In genomic region chr9:136729926-136730325, GRCh38 we compare ENCODE assay signal across 19 cellular contexts. TPM values are rescaled to one million over a fixed set of nuclear protein-coding genes. Genes with fewer than 3 reads are reported as not detected.
DNase-seq lines count a peak whose midpoint lies in the region; ATAC-seq and TF ChIP-seq lines count a peak whose summit lies in the region.
"Had no signal": no experiment of that assay in that cellular context is flagged by ENCODE, and none has a peak within 500 bp of the region (broad histone marks: within the 10 kb centered on the region; RNA-seq: fewer than 3 reads in every experiment).

No MANE protein-coding gene starts in this region.

- peak overlapping the region; percentile 95; the same call in 1 of the 2 replicates for H3K4me2 ChIP-seq in HCT116 (ENCODE audit: low read length)

- RAD21 ChIA-PET in HCT116 (lab: Charles Lee; ENCODE audit: low non-redundant PET in 1 of 2, low total read pairs in 2 of 2, uncharacterized antibody in 2 of 2, unreplicated experiment in 2 of 2): interaction anchor here in 1 of 2 experiments (0.9 kb wide), 1 partner anchor 36 kb away, joined by 3 read pairs; no protein-coding TSS in a partner anchor

- peak overlapping the region; percentile 73 for H3K4me3 Mint-ChIP-seq in CD4-positive, alpha-beta T cell
- peak overlapping the region; percentile 47 for H3K4me3 Mint-ChIP-seq in activated T-helper 17 cell treated with anti-CD3 and anti-CD28 coated beads, Interleukin-2, amount 50 U/mL, for 72 hours
- H3K4me3 Mint-ChIP-seq in nephron: peak overlapping the region; percentile 70 to 76 (median 74)

- no peak for DNase-seq in CD4-positive, alpha-beta T cell
- DNase-seq in HCT116 (ENCODE audit: low read depth, low spot score) (no peak), SHP77 (lab: John Stamatoyannopoulos, UW) (no peak), DMS53 (lab: John Stamatoyannopoulos, UW) (no peak), body of pancreas (no peak)
- DNase-seq: activated CD8-positive, alpha-beta memory T cell treated with anti-CD3 and anti-CD28 coated beads for 24 hours; COR-L47; Karpas-422; NCI-H1694; NCI-H524; retina had no signal

- H2AFZ ChIP-seq in HCT116 (ENCODE audit: low read depth, low read length, poor library complexity, severe bottlenecking): no peak overlapping the region

- intact Hi-C loops in CD4-positive, alpha-beta T cell (cut with DNase I, micrococcal nuclease): loop anchor here in 1 of 2 experiments (2.0 to 5.0 kb wide), 3 partner anchors 183 to 319 kb away; partner anchors contain the start of genes ENTR1, NOTCH1 and PMPCA
- intact Hi-C loops in HCT116 (cut with micrococcal nuclease): loop anchor here (1.0 kb wide), 1 partner anchor 35 kb away; no protein-coding TSS in a partner anchor
- intact Hi-C loops in body of pancreas (cut with DNase I): no loop called here

- H3K36me3 ChIP-seq in HCT116 (ENCODE audit: control insufficient read depth in 1 of 2, insufficient read depth in 2 of 2, low read length in 2 of 2) (peaks cover 6 to 28% of the 10 kb centered on the region in 2 experiments; a peak in 3 of 4 replicates), body of pancreas (replicated peaks in 1 of 2; ENCODE audit: insufficient read depth in 1 of 2, low read depth in 2 of 2) (peaks cover 0 to 3% of the 10 kb centered on the region in 2 donors)

- H3K27me3 ChIP-seq in CD4-positive, alpha-beta T cell (ENCODE audit: control insufficient read depth, insufficient read depth, low read length): no peaks in the 10 kb centered on the region
- H3K27me3 ChIP-seq in HCT116 (ENCODE audit: insufficient read depth, low read length): no peaks in the 10 kb centered on the region
- no peaks in the 10 kb centered on the region for H3K27me3 ChIP-seq in body of pancreas
- H3K27me3 ChIP-seq: heart left ventricle had no signal

- H3K4me1 ChIP-seq in HCT116 (ENCODE audit: control insufficient read depth in 1 of 2, insufficient read depth in 2 of 2, low read length in 2 of 2) (peaks cover 13 to 34% of the 10 kb centered on the region in 2 experiments), body of pancreas (peaks cover 37% of the 10 kb centered on the region)

- TF ChIP-seq POLR2A in HCT116 (IDR thresholded peaks at IDR 0.05; ENCODE audit: borderline replicate concordance, extremely low read depth, insufficient read depth, insufficient read length): no peak
- no peak for TF ChIP-seq POLR2A in body of pancreas (IDR thresholded peaks at IDR 0.05)

- H3K27ac Mint-ChIP-seq in CD4-positive, alpha-beta T cell: peak overlapping the region; percentile 44
- H3K27ac Mint-ChIP-seq in activated T-helper 17 cell treated with anti-CD3 and anti-CD28 coated beads, Interleukin-2, amount 50 U/mL, for 72 hours: no peak overlapping the region
- no peak overlapping the region for H3K27ac Mint-ChIP-seq in nephron

- peaks cover 12% of the 10 kb centered on the region for H3K4me1 Mint-ChIP-seq in CD4-positive, alpha-beta T cell (ENCODE audit: low read depth)
- peaks cover 14% of the 10 kb centered on the region for H3K4me1 Mint-ChIP-seq in activated T-helper 17 cell treated with anti-CD3 and anti-CD28 coated beads, Interleukin-2, amount 50 U/mL, for 72 hours
- peaks cover 9% of the 10 kb centered on the region for H3K4me1 Mint-ChIP-seq in nephron

- H4K20me1 ChIP-seq in HCT116 (ENCODE audit: insufficient read depth): peaks cover 19% of the 10 kb centered on the region; the same call in 1 of the 2 replicates

- ATAC-seq in CD4-positive, alpha-beta T cell (ENCODE audit: poor library complexity): no peak
- ATAC-seq in HCT116: no peak
- no peak for ATAC-seq in activated T-helper 17 cell treated with anti-CD3 and anti-CD28 coated beads, Interleukin-2, amount 50 U/mL, for 72 hours (replicated peaks)
- no peak for ATAC-seq in body of pancreas

- 86 to 93% methylated on average over 4 to 8 of the region's 8 CpGs for WGBS in body of pancreas, 2 donors

- peaks cover 45% of the 10 kb centered on the region for H3K79me2 ChIP-seq in HCT116 (ENCODE audit: insufficient read depth, low read length)

- no peak overlapping the region for H3K9ac ChIP-seq in HCT116 (ENCODE audit: low read length)

- no peak overlapping the region for H3K4me3 ChIP-seq in HCT116 (replicated peaks in 1 of 2; ENCODE audit: low read depth in 1 of 2, low read length in 2 of 2)
- no peak overlapping the region for H3K4me3 ChIP-seq in body of pancreas

- POLR2A ChIA-PET in CD4-positive, alpha-beta T cell (lab: Charles Lee): interaction anchor here (0.6 to 1.3 kb wide), 2 partner anchors 12 to 62 kb away, joined by 4 read pairs; no protein-coding TSS in a partner anchor
- POLR2A ChIA-PET in HCT116 (lab: Charles Lee): interaction anchor here (0.9 to 1.1 kb wide), 3 partner anchors 19 to 49 kb away, joined by 3 to 4 read pairs (median 4); no protein-coding TSS in a partner anchor

- no peaks in the 10 kb centered on the region for H3K9me3 ChIP-seq in CD4-positive, alpha-beta T cell (ENCODE audit: control insufficient read depth, low read length)
- H3K9me3 ChIP-seq in HCT116 (ENCODE audit: control insufficient read depth in 1 of 2, insufficient read depth in 1 of 2, low read depth in 1 of 2, low read length in 2 of 2) (no peaks in the 10 kb centered on the region), body of pancreas (no peaks in the 10 kb centered on the region)
- H3K9me3 ChIP-seq: heart left ventricle had no signal

- TF ChIP-seq CTCF in CD4-positive, alpha-beta T cell (IDR thresholded peaks at IDR 0.05): no peak
- no peak for TF ChIP-seq CTCF in HCT116 (IDR thresholded peaks at IDR 0.05 in 2 of 3, conservative IDR thresholded peaks at IDR 0.05 in 1 of 3; ENCODE audit: borderline replicate concordance in 1 of 3, insufficient read depth in 1 of 3, low read depth in 2 of 3, low read length in 2 of 3)
- TF ChIP-seq CTCF in nephron (IDR thresholded peaks at IDR 0.05; ENCODE audit: unreplicated experiment in 3 of 3): no peak
- no peak for TF ChIP-seq CTCF in body of pancreas (IDR thresholded peaks at IDR 0.05)

- H3K27me3 Mint-ChIP-seq in CD4-positive, alpha-beta T cell: peaks cover 7% of the 10 kb centered on the region
- no peaks in the 10 kb centered on the region for H3K27me3 Mint-ChIP-seq in activated T-helper 17 cell treated with anti-CD3 and anti-CD28 coated beads, Interleukin-2, amount 50 U/mL, for 72 hours
- H3K27me3 Mint-ChIP-seq in nephron (ENCODE audit: low read depth): peaks cover 10% of the 10 kb centered on the region

- H3K36me3 Mint-ChIP-seq in CD4-positive, alpha-beta T cell (ENCODE audit: low read depth): peaks cover 27% of the 10 kb centered on the region
- peaks cover 28% of the 10 kb centered on the region for H3K36me3 Mint-ChIP-seq in activated T-helper 17 cell treated with anti-CD3 and anti-CD28 coated beads, Interleukin-2, amount 50 U/mL, for 72 hours (ENCODE audit: low read depth)
- peaks cover 14% of the 10 kb centered on the region for H3K36me3 Mint-ChIP-seq in nephron (ENCODE audit: low read depth)

- no peaks in the 10 kb centered on the region for H3K9me3 Mint-ChIP-seq in CD4-positive, alpha-beta T cell
- H3K9me3 Mint-ChIP-seq in activated T-helper 17 cell treated with anti-CD3 and anti-CD28 coated beads, Interleukin-2, amount 50 U/mL, for 72 hours: no peaks in the 10 kb centered on the region
- H3K9me3 Mint-ChIP-seq in nephron: no peaks in the 10 kb centered on the region

- H3K9me2 ChIP-seq in HCT116 (ENCODE audit: insufficient read depth): no peaks in the 10 kb centered on the region

- BruUV-seq in HCT116 (replicated peaks; lab: Mats Ljungman, UMichigan): TSS peak; percentile 52

- no peak overlapping the region for H3K27ac ChIP-seq in CD4-positive, alpha-beta T cell (ENCODE audit: low read depth, low read length)
- H3K27ac ChIP-seq in HCT116 (ENCODE audit: low read depth, low read length) (peak overlapping the region; percentile 97; the same call in 1 of the 2 replicates), body of pancreas (no peak overlapping the region)
- H3K27ac ChIP-seq: heart left ventricle had no signal

- CTCF ChIA-PET in CD4-positive, alpha-beta T cell (lab: Charles Lee): no interaction called here
- CTCF ChIA-PET in HCT116 (lab: Charles Lee): interaction anchor here (1.1 to 1.4 kb wide), 3 partner anchors 16 to 61 kb away, joined by 3 read pairs; partner anchors contain the start of gene TMEM141

- TF ChIP-seq RAD21 in HCT116 (IDR thresholded peaks at IDR 0.05; ENCODE audit: low read depth): no peak

TF ChIP-seq in HCT116, 20 proteins besides CTCF, POLR2A, EP300 and RAD21 (continues in another document):
- TF ChIP-seq EZH2 (IDR thresholded peaks at IDR 0.05) (no peak), YY1 (IDR thresholded peaks at IDR 0.05; ENCODE audit: extremely low read depth, insufficient replicate concordance, low read depth, low read length) (no peak), SRF (IDR thresholded peaks at IDR 0.05; ENCODE audit: low read depth) (no peak), EZH2phosphoT487 (IDR thresholded peaks at IDR 0.05; ENCODE audit: borderline replicate concordance) (no peak), SIN3A (IDR thresholded peaks at IDR 0.05; ENCODE audit: low read depth) (no peak), ZNF274 (IDR thresholded peaks at IDR 0.05; ENCODE audit: low read depth, low read length) (no peak), EGR1 (IDR thresholded peaks at IDR 0.05; ENCODE audit: low read depth) (no peak)

RNA-seq across cellular contexts. Expression of gene LCN10, which starts 12.8 kb away (rescaled TPM):
- total RNA-seq in CD4-positive, alpha-beta T cell: not detected
- total RNA-seq in HCT116 (2021; ENCODE audit: unreplicated experiment) (not detected), body of pancreas (1 to 10 TPM in 1 of 2 donors, under 1 TPM in 1; 0.78 to 4.6 TPM)
- 0.07 TPM in 1 of 2 replicates, not detected in the other for polyA plus RNA-seq in HCT116 (2012)
- total RNA-seq in activated T-helper 17 cell treated with anti-CD3 and anti-CD28 coated beads, Interleukin-2, amount 50 U/mL, for 72 hours: 1 to 10 TPM; 1.0 to 1.8 TPM
- total RNA-seq: chondrocyte, epithelial cell of proximal tubule, kidney epithelial cell had no signal

RNA-seq across cellular contexts. Expression of gene DIPK1B, which starts 17.6 kb away (rescaled TPM):
- under 1 TPM in 1 of 2 experiments, not detected in 1; 0.11 TPM for total RNA-seq in CD4-positive, alpha-beta T cell
- total RNA-seq in HCT116 (2021; ENCODE audit: unreplicated experiment): 15.6 TPM
- polyA plus RNA-seq in HCT116 (2012): 13.9 and 14.7 TPM in 2 replicates
- total RNA-seq in activated T-helper 17 cell treated with anti-CD3 and anti-CD28 coated beads, Interleukin-2, amount 50 U/mL, for 72 hours: not detected
- 10 to 100 TPM in 1 of 2 donors, 1 to 10 TPM in 1; 2.0 to 25.7 TPM for total RNA-seq in body of pancreas

RNA-seq across cellular contexts. Expression of gene LCN6, which starts 18.4 kb away (rescaled TPM):
- total RNA-seq in CD4-positive, alpha-beta T cell: not detected
- total RNA-seq in HCT116 (2021; ENCODE audit: unreplicated experiment) (not detected), body of pancreas (not detected)
- polyA plus RNA-seq in HCT116 (2012): not detected in 2 replicates
- total RNA-seq in activated T-helper 17 cell treated with anti-CD3 and anti-CD28 coated beads, Interleukin-2, amount 50 U/mL, for 72 hours: not detected
- total RNA-seq: chondrocyte; epithelial cell of proximal tubule; kidney epithelial cell; T-helper 2 cell treated with Interferon-gamma antibody and Interleukin-4, amounts not matched to agents 100 ng/mL and 5 ng/mL, for 36 hours had no signal

RNA-seq across cellular contexts. Expression of gene LCN8, which starts 28.1 kb away (rescaled TPM):
- not detected for total RNA-seq in CD4-positive, alpha-beta T cell
- total RNA-seq in HCT116 (2021; ENCODE audit: unreplicated experiment) (not detected), body of pancreas (not detected)
- polyA plus RNA-seq in HCT116 (2012): not detected in 2 replicates
- total RNA-seq in activated T-helper 17 cell treated with anti-CD3 and anti-CD28 coated beads, Interleukin-2, amount 50 U/mL, for 72 hours: not detected
- total RNA-seq: chondrocyte; epithelial cell of proximal tubule; heart left ventricle; kidney epithelial cell; T-helper 2 cell treated with Interferon-gamma antibody and Interleukin-4, amounts not matched to agents 100 ng/mL and 5 ng/mL, for 36 hours had no signal
- polyA plus RNA-seq: adipose tissue, heart left ventricle had no signal

RNA-seq across cellular contexts. Expression of gene LCN15, which starts 34.4 kb away (rescaled TPM):
- total RNA-seq in CD4-positive, alpha-beta T cell: not detected
- 0.76 TPM for total RNA-seq in HCT116 (2021; ENCODE audit: unreplicated experiment)
- 0.07 and 0.08 TPM in 2 replicates for polyA plus RNA-seq in HCT116 (2012)
- not detected for total RNA-seq in activated T-helper 17 cell treated with anti-CD3 and anti-CD28 coated beads, Interleukin-2, amount 50 U/mL, for 72 hours
- total RNA-seq in body of pancreas: not detected
- total RNA-seq: chondrocyte; epithelial cell of proximal tubule; kidney epithelial cell; T-helper 2 cell treated with Interferon-gamma antibody and Interleukin-4, amounts not matched to agents 100 ng/mL and 5 ng/mL, for 36 hours had no signal
- polyA plus RNA-seq: adipose tissue had no signal
